10 cellular contexts compared by ENCODE assay signal in the genomic region with DNA sequence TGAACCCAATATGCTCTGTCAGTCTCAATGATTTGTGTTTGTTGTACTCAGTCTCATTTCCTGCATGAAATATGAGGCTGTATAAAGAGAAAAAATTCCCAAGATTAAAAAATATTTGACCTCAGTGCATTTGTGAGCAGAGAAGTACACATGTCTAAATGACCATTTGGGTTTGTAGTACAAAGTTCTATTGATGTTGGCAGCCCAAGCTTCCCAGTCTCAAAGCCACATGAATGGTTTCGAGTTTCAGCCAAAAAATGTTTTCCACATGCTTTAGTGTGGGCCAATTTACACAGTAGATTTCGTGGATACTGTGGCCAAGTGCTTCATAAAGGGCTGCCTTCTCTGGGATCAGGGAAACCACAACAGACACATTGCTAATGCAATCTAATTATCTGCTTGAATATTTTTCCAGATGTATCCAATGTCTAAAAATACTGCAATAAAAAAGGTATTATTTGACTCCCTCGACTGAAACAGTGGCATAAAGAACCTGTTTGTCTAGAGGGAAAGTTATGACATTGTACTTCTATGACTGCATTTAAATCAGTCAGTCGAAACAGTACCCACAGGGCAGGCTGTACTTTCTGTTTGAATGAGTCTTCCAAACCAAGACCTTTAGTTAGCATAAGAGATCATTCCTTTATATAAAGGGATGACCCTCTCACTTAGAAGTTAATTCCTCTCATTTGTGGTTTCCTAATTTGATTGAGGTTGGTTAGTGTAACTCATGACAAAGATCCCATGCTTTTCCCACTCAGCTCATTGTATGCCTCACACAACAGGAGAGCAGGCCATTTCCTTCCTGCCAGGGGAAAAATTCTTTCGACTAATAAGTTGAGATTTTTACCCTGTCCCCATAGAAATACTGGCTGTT.
DNase-seq lines count a peak whose midpoint lies in the region; ATAC-seq and TF ChIP-seq lines count a peak whose summit lies in the region.
"Had no signal": no experiment of that assay in that cellular context is flagged by ENCODE, and none has a peak within 500 bp of the region (broad histone marks: within the 10 kb centered on the region; RNA-seq: fewer than 3 reads in every experiment).

No MANE protein-coding gene starts in this region.

- peak; percentile 18 for DNase-seq in GM12865 (ENCODE audit: low read depth)
- DNase-seq in SK-MEL-5 (ENCODE audit: low read depth, low spot score), result peak; percentile 98
- peak; percentile 99 for DNase-seq in foreskin melanocyte
- DNase-seq in retinal pigment epithelial cell (ENCODE audit: low read depth), result peak; percentile 87
- DNase-seq in stimulated activated CD4-positive, alpha-beta T cell treated with anti-CD3 and anti-CD28 coated beads, Interleukin-4, amount 100 ng/mL, for 4 hours, result no peak
- no peak for DNase-seq in UCSD-AML1 (lab: John Stamatoyannopoulos, UW; ENCODE audit: unreplicated experiment)
- DNase-seq: activated naive CD8-positive, alpha-beta T cell treated with anti-CD3 and anti-CD28 coated beads for 36 hours had no signal

- ATAC-seq in HG03460 (IDR thresholded peaks at IDR 0.05; ENCODE audit: unreplicated experiment) (no peak), GM18517 (IDR thresholded peaks at IDR 0.05; ENCODE audit: unreplicated experiment) (no peak)
- ATAC-seq: natural killer cell treated with Interleukin-12 subunit alpha and Interleukin-12 subunit beta and Interleukin-15 and Interleukin-18, amount 100 ng/mL, for 72 hours had no signal

- in situ Hi-C loops in SK-MEL-5 (cut with HindIII; ENCODE audit: low pct_unique_long_range_greater_than_20kb, low sequenced_read_pairs), result no loop called here

- no peak for TF ChIP-seq CTCF in GM12865 (IDR thresholded peaks at IDR 0.05; ENCODE audit: insufficient read depth, low read depth, low read length, missing control alignments)
- no peak for TF ChIP-seq CTCF in retinal pigment epithelial cell (conservative IDR thresholded peaks at IDR 0.05; ENCODE audit: low read depth, low read length)

- no peak overlapping the region for H3K4me3 ChIP-seq in GM12865 (ENCODE audit: low read depth, low read length)
- no peak overlapping the region for H3K4me3 ChIP-seq in retinal pigment epithelial cell (ENCODE audit: low read length)

Comparison
In these comparisons a context has a peak if more than half of its experiments do, and no peak if none do; other contexts are left out.
1. DNase-seq: peak in GM12865 (single experiment), SK-MEL-5 (single experiment), foreskin melanocyte (single experiment) and retinal pigment epithelial cell (single experiment); none in stimulated activated CD4-positive, alpha-beta T cell treated with anti-CD3 and anti-CD28 coated beads, Interleukin-4, amount 100 ng/mL, for 4 hours (0 of 2) and UCSD-AML1 (single experiment).